1 cellular context compared by ENCODE assay signal in the genomic region with DNA sequence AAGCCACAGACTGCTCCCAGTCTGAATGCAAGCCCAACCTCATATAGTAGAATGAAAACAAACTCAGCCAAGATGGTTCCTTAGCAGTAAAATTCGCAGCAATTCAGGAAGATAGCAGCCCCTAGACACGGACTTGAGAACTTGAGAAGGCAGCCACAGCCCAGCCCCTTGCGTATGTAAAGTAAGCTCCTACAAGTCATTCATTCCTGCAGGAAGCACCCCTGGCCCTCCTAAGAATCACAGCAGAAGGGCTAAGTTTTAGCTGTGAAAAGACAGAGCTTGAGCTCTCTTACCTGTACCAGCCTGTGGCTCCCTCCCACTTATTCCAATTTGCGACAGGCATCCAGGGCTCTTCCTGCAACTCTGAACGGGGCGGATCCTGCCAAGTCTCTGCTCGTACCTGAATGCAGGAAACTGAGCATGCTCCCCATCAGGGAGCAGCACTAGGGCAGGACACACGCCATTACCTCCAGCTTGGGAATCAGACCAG.
TF ChIP-seq lines count a peak whose summit lies in the region.

No MANE protein-coding gene starts in this region.

TF ChIP-seq in SK-N-SH, 30 proteins besides CTCF, POLR2A, EP300 and RAD21 (continued from another document):
- no peak for TF ChIP-seq GABPA (IDR thresholded peaks at IDR 0.05; ENCODE audit: low read depth)
- no peak for TF ChIP-seq YY1 (IDR thresholded peaks at IDR 0.05; ENCODE audit: low read depth)
- no peak for TF ChIP-seq RCOR1 (IDR thresholded peaks at IDR 0.05; ENCODE audit: low read length)
- TF ChIP-seq, protein P1, sequence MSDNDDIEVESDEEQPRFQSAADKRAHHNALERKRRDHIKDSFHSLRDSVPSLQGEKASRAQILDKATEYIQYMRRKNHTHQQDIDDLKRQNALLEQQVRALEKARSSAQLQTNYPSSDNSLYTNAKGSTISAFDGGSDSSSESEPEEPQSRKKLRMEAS (IDR thresholded peaks at IDR 0.05; ENCODE audit: low read depth) = no peak
- TF ChIP-seq FOSL2 (IDR thresholded peaks at IDR 0.05; ENCODE audit: borderline replicate concordance, low read depth) = no peak
- no peak for TF ChIP-seq NRF1 (IDR thresholded peaks at IDR 0.05; ENCODE audit: low read depth, low read length)
- no peak for TF ChIP-seq FOXJ3 (CRISPR knock-in tag; IDR thresholded peaks at IDR 0.05)
- no peak for TF ChIP-seq RXRA (IDR thresholded peaks at IDR 0.05; ENCODE audit: borderline replicate concordance, low read depth)
- TF ChIP-seq GATA2 (CRISPR knock-in tag; IDR thresholded peaks at IDR 0.05) = no peak
- TF ChIP-seq, protein P2, sequence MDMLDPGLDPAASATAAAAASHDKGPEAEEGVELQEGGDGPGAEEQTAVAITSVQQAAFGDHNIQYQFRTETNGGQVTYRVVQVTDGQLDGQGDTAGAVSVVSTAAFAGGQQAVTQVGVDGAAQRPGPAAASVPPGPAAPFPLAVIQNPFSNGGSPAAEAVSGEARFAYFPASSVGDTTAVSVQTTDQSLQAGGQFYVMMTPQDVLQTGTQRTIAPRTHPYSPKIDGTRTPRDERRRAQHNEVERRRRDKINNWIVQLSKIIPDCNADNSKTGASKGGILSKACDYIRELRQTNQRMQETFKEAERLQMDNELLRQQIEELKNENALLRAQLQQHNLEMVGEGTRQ (IDR thresholded peaks at IDR 0.05; ENCODE audit: borderline replicate concordance, low read depth, low read length) = no peak
- TF ChIP-seq MXI1 (IDR thresholded peaks at IDR 0.05; ENCODE audit: low read depth, low read length) = no peak
- TF ChIP-seq ELF1 (IDR thresholded peaks at IDR 0.05) = no peak
